In genomic region chr11:67031791-67032561, GRCh38 we compare ENCODE assay signal across 10 cellular contexts. TPM values are rescaled to one million over a fixed set of nuclear protein-coding genes. Genes with fewer than 3 reads are reported as not detected.
DNase-seq lines count a peak whose midpoint lies in the region; ATAC-seq lines count a peak whose summit lies in the region.
"Had no signal": no experiment of that assay in that cellular context is flagged by ENCODE, and none has a peak within 500 bp of the region (broad histone marks: within the 10 kb centered on the region; RNA-seq: fewer than 3 reads in every experiment).

No MANE protein-coding gene starts in this region.

- H3K79me1 ChIP-seq in neuronal stem cell (ENCODE audit: low read depth, low read length), result peaks cover 1% of the 10 kb centered on the region

- H3K18ac ChIP-seq in neuronal stem cell (ENCODE audit: low read length), result no peak overlapping the region

- no peak overlapping the region for H3K4me3 ChIP-seq in neuronal stem cell (ENCODE audit: low read length in 2 of 2)

- H2AK5ac ChIP-seq in neuronal stem cell (ENCODE audit: low read depth, low read length), result no peak overlapping the region

- H4K8ac ChIP-seq in neuronal stem cell (ENCODE audit: low read depth, low read length), result no peak overlapping the region

- H2AFZ ChIP-seq in neuronal stem cell (ENCODE audit: low read length), result no peak overlapping the region

- H2BK120ac ChIP-seq in neuronal stem cell (ENCODE audit: low read depth, low read length), result no peak overlapping the region

- H3K27me3 ChIP-seq in neuronal stem cell (ENCODE audit: control insufficient read depth in 3 of 3, insufficient read depth in 3 of 3, low read depth in 1 of 3, low read length in 3 of 3), result peaks cover 0 to 27% (median 0%) of the 10 kb centered on the region in 3 experiments

- no peak overlapping the region for H3K4me2 ChIP-seq in neuronal stem cell (ENCODE audit: insufficient read depth, low read length, poor library complexity, severe bottlenecking)

- H3K4me1 ChIP-seq in neuronal stem cell (ENCODE audit: control insufficient read depth in 2 of 2, insufficient read depth in 1 of 2, low read depth in 1 of 2, low read length in 2 of 2), result peaks cover 0 to 5% of the 10 kb centered on the region in 2 donors

- no peak for ATAC-seq in HG03280 (IDR thresholded peaks at IDR 0.05; ENCODE audit: unreplicated experiment)

- no CpG with 5 or more reads among the region's 23 CpGs for WGBS in neuronal stem cell (ENCODE audit: extremely low coverage in 2 of 2, insufficient read length in 2 of 2, insufficient replicate concordance in 1 of 2), 2 donors

- no peak overlapping the region for H2BK5ac ChIP-seq in neuronal stem cell (ENCODE audit: low read length)

- H2BK12ac ChIP-seq in neuronal stem cell (ENCODE audit: low read length), result no peak overlapping the region

- H4K91ac ChIP-seq in neuronal stem cell (ENCODE audit: low read depth, low read length, poor library complexity), result no peak overlapping the region

- H3K9me3 ChIP-seq in neuronal stem cell (replicated peaks in 1 of 2; ENCODE audit: control insufficient read depth in 2 of 2, insufficient read depth in 1 of 2, low read depth in 1 of 2, low read length in 2 of 2), result peaks cover 0 to 5% of the 10 kb centered on the region in 2 donors

- H3K27ac ChIP-seq in neuronal stem cell (replicated peaks; ENCODE audit: low read length), result peak overlapping the region; percentile 9

- no peak overlapping the region for H3K4ac ChIP-seq in neuronal stem cell (ENCODE audit: low read length)

- H3K23ac ChIP-seq in neuronal stem cell (ENCODE audit: low read depth, low read length, poor library complexity), result no peak overlapping the region

- H2BK15ac ChIP-seq in neuronal stem cell (ENCODE audit: low read length), result no peak overlapping the region

- DNase-seq in EL (peak; percentile 67), RPMI7951 (ENCODE audit: low read depth) (peak; percentile 90), dedifferentiated amniotic fluid mesenchymal stem cell (ENCODE audit: extremely low spot score) (peak; percentile 17), neuronal stem cell (ENCODE audit: low spot score) (no peak), NCI-H1436 treated with DMSO at 0.1 percent for 48 hours (lab: John Stamatoyannopoulos, UW) (no peak), T-helper 2 cell (no peak)
- no peak for DNase-seq in stimulated activated CD4-positive, alpha-beta T cell treated with anti-CD3 and anti-CD28 coated beads, Interleukin-4, amount 100 ng/mL, for 4 hours
- DNase-seq: NCI-H524 had no signal

- H3K36me3 ChIP-seq in neuronal stem cell (replicated peaks in 1 of 2; ENCODE audit: control insufficient read depth in 2 of 2, insufficient read depth in 2 of 2, low read length in 2 of 2), result no peaks in the 10 kb centered on the region

- H3K9ac ChIP-seq in neuronal stem cell (ENCODE audit: low read depth, low read length, poor library complexity), result no peak overlapping the region

- H3K14ac ChIP-seq in neuronal stem cell (ENCODE audit: low read length), result peak overlapping the region; percentile 56

RNA-seq across cellular contexts. Expression of gene SYT12, which starts 9.0 kb away (rescaled TPM):
- under 0.01 and 0.60 TPM in 2 replicates for total RNA-seq in RPMI7951 (2014; rRNA removed; shearing (Covaris generic))
- polyA plus RNA-seq in neuronal stem cell (2013, experiment 1 of 2), result 0.33 TPM
- 0.33 TPM for polyA plus RNA-seq in neuronal stem cell (2013, experiment 2 of 2)

RNA-seq across cellular contexts. Expression of gene RHOD, which starts 24.7 kb away (rescaled TPM):
- 3.1 and 3.9 TPM in 2 replicates for total RNA-seq in RPMI7951 (2014; rRNA removed; shearing (Covaris generic))
- 6.5 TPM for polyA plus RNA-seq in neuronal stem cell (2013, experiment 1 of 2)
- 6.2 TPM for polyA plus RNA-seq in neuronal stem cell (2013, experiment 2 of 2)

RNA-seq across cellular contexts. Expression of gene C11orf86, which starts 56.9 kb away (rescaled TPM):
- total RNA-seq in RPMI7951 (2014; rRNA removed; shearing (Covaris generic)), result not detected in 2 replicates
- polyA plus RNA-seq in neuronal stem cell (2013, experiment 1 of 2), result not detected
- not detected for polyA plus RNA-seq in neuronal stem cell (2013, experiment 2 of 2)
- total RNA-seq: lower leg skin had no signal

Comparison
In these comparisons a context has a peak if more than half of its experiments do, and no peak if none do; other contexts are left out.
1. DNase-seq: peak in EL (single experiment), RPMI7951 (single experiment) and dedifferentiated amniotic fluid mesenchymal stem cell (single experiment); none in neuronal stem cell (single experiment), NCI-H1436 treated with DMSO at 0.1 percent for 48 hours (single experiment), T-helper 2 cell (0 of 5) and stimulated activated CD4-positive, alpha-beta T cell treated with anti-CD3 and anti-CD28 coated beads, Interleukin-4, amount 100 ng/mL, for 4 hours (0 of 2).